In genomic region chr2:219661197-219661954, GRCh38 we compare ENCODE assay signal across 10 cellular contexts. TPM values are rescaled to one million over a fixed set of nuclear protein-coding genes. Genes with fewer than 3 reads are reported as not detected.
DNase-seq lines count a peak whose midpoint lies in the region; ATAC-seq, FAIRE-seq and TF ChIP-seq lines count a peak whose summit lies in the region.
"Had no signal": no experiment of that assay in that cellular context is flagged by ENCODE, and none has a peak within 500 bp of the region (broad histone marks: within the 10 kb centered on the region; RNA-seq: fewer than 3 reads in every experiment).

No MANE protein-coding gene starts in this region.

- TF ChIP-seq CTCF in MCF 10A (IDR thresholded peaks at IDR 0.05; ENCODE audit: unreplicated experiment) (no peak), breast epithelium (IDR thresholded peaks at IDR 0.05) (no peak), stomach (IDR thresholded peaks at IDR 0.05) (no peak)

- no peak for TF ChIP-seq EP300 in stomach (IDR thresholded peaks at IDR 0.05)

- DNase-seq in MCF 10A (ENCODE audit: unreplicated experiment) (no peak), breast epithelium (ENCODE audit: low spot score in 2 of 2) (no peak), RCC 7860 (ENCODE audit: low spot score) (peak; percentile 53), stomach (no peak), DMS79 (lab: John Stamatoyannopoulos, UW) (no peak), NCI-H748 (lab: John Stamatoyannopoulos, UW; ENCODE audit: unreplicated experiment) (no peak)
- DNase-seq: aorta, NCI-H187 had no signal

- CTCF ChIA-PET in MCF 10A (lab: Yijun Ruan, JAX), result interaction anchor here (1.1 to 1.3 kb wide), 3 partner anchors 24 to 259 kb away, joined by 3 read pairs; no protein-coding TSS in a partner anchor

- H3K36me3 ChIP-seq in breast epithelium (no peaks in the 10 kb centered on the region), stomach (no peaks in the 10 kb centered on the region)

- H3K4me3 Mint-ChIP-seq in MCF 10A (ENCODE audit: unreplicated experiment), result no peak overlapping the region
- no peak overlapping the region for H3K4me3 Mint-ChIP-seq in stimulated activated memory B cell treated with anti-CD40 and anti-IgM and Interleukin-4, amounts not matched to agents 10 μg/mL and 1 μg/mL and 100 μg/mL, for 72 hours

- TF ChIP-seq POLR2A in breast epithelium (IDR thresholded peaks at IDR 0.05), result no peak
- no peak for TF ChIP-seq POLR2A in stomach (IDR thresholded peaks at IDR 0.05)

- ATAC-seq in HG02970 (IDR thresholded peaks at IDR 0.05; ENCODE audit: low FRiP score, unreplicated experiment), result peak; percentile 56
- peak; percentile 61 for ATAC-seq in stimulated activated memory B cell treated with anti-CD40 and anti-IgM and Interleukin-4, amounts not matched to agents 10 μg/mL and 1 μg/mL and 100 μg/mL, for 72 hours

- intact Hi-C loops in MCF 10A (cut with micrococcal nuclease), result no loop called here
- intact Hi-C loops in breast epithelium (cut with DNase I; ENCODE audit: low total_unique reads), result no loop called here
- intact Hi-C loops in stomach (cut with DNase I; ENCODE audit: low total_unique reads), result no loop called here

- WGBS in stomach, 5 donors, result 43 to 56% (median 48%) methylated on average over 7 of the region's 7 CpGs

- peaks cover 5% of the 10 kb centered on the region for H3K4me1 Mint-ChIP-seq in MCF 10A (ENCODE audit: insufficient read depth, unreplicated experiment)
- no peaks in the 10 kb centered on the region for H3K4me1 Mint-ChIP-seq in stimulated activated memory B cell treated with anti-CD40 and anti-IgM and Interleukin-4, amounts not matched to agents 10 μg/mL and 1 μg/mL and 100 μg/mL, for 72 hours

- H3K27me3 ChIP-seq in breast epithelium (no peaks in the 10 kb centered on the region), stomach (peaks cover 0 to 5% (median 0%) of the 10 kb centered on the region in 3 donors)

- peaks cover 32% of the 10 kb centered on the region for H3K9me3 Mint-ChIP-seq in MCF 10A (ENCODE audit: unreplicated experiment)
- H3K9me3 Mint-ChIP-seq in stimulated activated memory B cell treated with anti-CD40 and anti-IgM and Interleukin-4, amounts not matched to agents 10 μg/mL and 1 μg/mL and 100 μg/mL, for 72 hours, result peaks cover 26% of the 10 kb centered on the region

- no peaks in the 10 kb centered on the region for H3K36me3 Mint-ChIP-seq in MCF 10A (ENCODE audit: insufficient read depth, unreplicated experiment)
- no peaks in the 10 kb centered on the region for H3K36me3 Mint-ChIP-seq in stimulated activated memory B cell treated with anti-CD40 and anti-IgM and Interleukin-4, amounts not matched to agents 10 μg/mL and 1 μg/mL and 100 μg/mL, for 72 hours

- H3K4me3 ChIP-seq in breast epithelium (no peak overlapping the region), stomach (no peak overlapping the region)

- H3K9me3 ChIP-seq in breast epithelium, result peaks cover 0 to 3% of the 10 kb centered on the region in 2 donors
- H3K9me3 ChIP-seq in stomach, result peaks cover 0 to 27% (median 13%) of the 10 kb centered on the region in 4 donors

- POLR2A ChIA-PET in MCF 10A (lab: Yijun Ruan, JAX), result interaction anchor here (0.6 to 1.0 kb wide), 4 partner anchors 13 to 273 kb away, joined by 3 to 5 read pairs (median 4); no protein-coding TSS in a partner anchor

- H3K27me3 Mint-ChIP-seq in MCF 10A (ENCODE audit: insufficient read depth, unreplicated experiment), result no peaks in the 10 kb centered on the region
- H3K27me3 Mint-ChIP-seq in stimulated activated memory B cell treated with anti-CD40 and anti-IgM and Interleukin-4, amounts not matched to agents 10 μg/mL and 1 μg/mL and 100 μg/mL, for 72 hours, result peaks cover 37% of the 10 kb centered on the region

- peak overlapping the region; percentile 44 for H3K27ac Mint-ChIP-seq in MCF 10A (ENCODE audit: low read depth, unreplicated experiment)
- no peak overlapping the region for H3K27ac Mint-ChIP-seq in stimulated activated memory B cell treated with anti-CD40 and anti-IgM and Interleukin-4, amounts not matched to agents 10 μg/mL and 1 μg/mL and 100 μg/mL, for 72 hours

- H3K4me1 ChIP-seq in breast epithelium (no peaks in the 10 kb centered on the region), stomach (peaks cover 0 to 5% (median 0%) of the 10 kb centered on the region in 4 donors)

- H3K27ac ChIP-seq in breast epithelium (no peak overlapping the region), stomach (no peak overlapping the region)

- FAIRE-seq in RCC 7860 (lab: Jason Lieb, UNC), result peak; percentile 55

- BruUV-seq in MCF 10A (replicated peaks; lab: Mats Ljungman, UMichigan), result no TSS peak

RNA-seq across cellular contexts. Expression of gene SLC4A3, which starts 33.9 kb away (rescaled TPM):
- total RNA-seq in MCF 10A (2022) (4.2 and 4.7 TPM in 2 replicates), breast epithelium (1 to 10 TPM; 2.1 to 4.7 (median 4.6) TPM), stomach (10 to 100 TPM in 1 of 5 donors, 1 to 10 TPM in 2, under 1 TPM in 1, not detected in 1; 0.58 to 22.8 (median 1.9) TPM)
- polyA plus RNA-seq in stomach, result 1 to 10 TPM; 1.2 to 2.5 (median 1.6) TPM
